Comparison of ENCODE assay signal across 8 cellular contexts in genomic region chr19:55644842-55645511, GRCh38. TPM values are rescaled to one million over a fixed set of nuclear protein-coding genes. Genes with fewer than 3 reads are reported as not detected.
DNase-seq lines count a peak whose midpoint lies in the region; ATAC-seq and TF ChIP-seq lines count a peak whose summit lies in the region.

No MANE protein-coding gene starts in this region.

- TF ChIP-seq EP300 in sigmoid colon (IDR thresholded peaks at IDR 0.05), result no peak

- H3K9me3 ChIP-seq in DND-41 (ENCODE audit: insufficient read depth, low read length, severe bottlenecking), result no peaks in the 10 kb centered on the region
- H3K9me3 ChIP-seq in Loucy (ENCODE audit: insufficient read depth, low read depth, low read length), result no peaks in the 10 kb centered on the region
- no peaks in the 10 kb centered on the region for H3K9me3 ChIP-seq in sigmoid colon

- H3K9ac ChIP-seq in DND-41 (ENCODE audit: low read depth, low read length), result peak overlapping the region; percentile 92
- H3K9ac ChIP-seq in Loucy (ENCODE audit: low read depth, low read length, poor library complexity, severe bottlenecking), result peak overlapping the region; percentile 85

- H3F3A ChIP-seq in Loucy (ENCODE audit: low read depth), result no peaks in the 10 kb centered on the region

- no peaks in the 10 kb centered on the region for H3K9me3 Mint-ChIP-seq in chondrocyte (ENCODE audit: low read depth)
- H3K9me3 Mint-ChIP-seq in nephron progenitor cell, result no peaks in the 10 kb centered on the region

- H3K36me3 Mint-ChIP-seq in chondrocyte (ENCODE audit: low read depth) (peaks cover 5% of the 10 kb centered on the region), nephron progenitor cell (ENCODE audit: low read depth) (peaks cover 13% of the 10 kb centered on the region)

- H3K79me2 ChIP-seq in DND-41 (ENCODE audit: insufficient read depth, low read length) (peaks cover 77% of the 10 kb centered on the region), Loucy (ENCODE audit: insufficient read depth, low read length) (peaks cover 72% of the 10 kb centered on the region)

- H3K4me1 ChIP-seq in DND-41 (ENCODE audit: insufficient read depth, low read length) (peaks cover 70% of the 10 kb centered on the region), Loucy (ENCODE audit: insufficient read depth, low read length, poor library complexity, severe bottlenecking) (peaks cover 35% of the 10 kb centered on the region), sigmoid colon (peaks cover 0 to 72% (median 68%) of the 10 kb centered on the region in 4 donors)

- H3K4me3 Mint-ChIP-seq in chondrocyte (ENCODE audit: unreplicated experiment), result peak overlapping the region; percentile 84
- peak overlapping the region; percentile 89 for H3K4me3 Mint-ChIP-seq in nephron progenitor cell

- H3K4me1 Mint-ChIP-seq in chondrocyte (ENCODE audit: low read depth) (peaks cover 58% of the 10 kb centered on the region), nephron progenitor cell (peaks cover 67% of the 10 kb centered on the region)

- TF ChIP-seq POLR2A in sigmoid colon (IDR thresholded peaks at IDR 0.05), result no peak

- DNase-seq in DND-41 (no peak), chondrocyte (ENCODE audit: low spot score) (no peak), nephron progenitor cell (no peak), cerebellar cortex (ENCODE audit: low spot score) (no peak), nucleus accumbens (lab: John Stamatoyannopoulos, UW) (no peak), NK-92 (lab: John Stamatoyannopoulos, UW; ENCODE audit: unreplicated experiment) (no peak), sigmoid colon (no peak)

- H3K27me3 Mint-ChIP-seq in chondrocyte (ENCODE audit: low read depth) (no peaks in the 10 kb centered on the region), nephron progenitor cell (ENCODE audit: low read depth, poor library complexity) (no peaks in the 10 kb centered on the region)

- H3K27ac Mint-ChIP-seq in chondrocyte (ENCODE audit: unreplicated experiment) (peak overlapping the region; percentile 90), nephron progenitor cell (peak overlapping the region; percentile 81)

- peak overlapping the region in 1 of 2 experiments; percentile 99; a peak in 3 of 4 replicates for H3K4me3 ChIP-seq in DND-41 (ENCODE audit: low read depth in 1 of 2, low read length in 2 of 2)
- peak overlapping the region; percentile 96 for H3K4me3 ChIP-seq in Loucy (ENCODE audit: low read length, poor library complexity, severe bottlenecking)
- peak overlapping the region in 1 of 4 donors; percentile 91 for H3K4me3 ChIP-seq in sigmoid colon

- H3K9me2 ChIP-seq in Loucy (replicated peaks; ENCODE audit: low read depth, low read length), result no peaks in the 10 kb centered on the region

- H3K36me3 ChIP-seq in DND-41 (ENCODE audit: insufficient read depth, low read length), result peaks cover 18% of the 10 kb centered on the region
- H3K36me3 ChIP-seq in Loucy (ENCODE audit: insufficient read depth, low read length), result no peaks in the 10 kb centered on the region; the same call in 1 of the 2 replicates
- peaks cover 0 to 16% (median 2%) of the 10 kb centered on the region in 4 donors for H3K36me3 ChIP-seq in sigmoid colon

- peak overlapping the region; percentile 85 for H3K4me2 ChIP-seq in DND-41 (ENCODE audit: insufficient read depth, low read length)
- H3K4me2 ChIP-seq in Loucy (ENCODE audit: low read depth, low read length, poor library complexity, severe bottlenecking), result peak overlapping the region; percentile 100

- ATAC-seq in DND-41 (ENCODE audit: insufficient read depth, low read depth), result no peak

- 86 to 90% methylated on average over 28 of the region's 28 CpGs for WGBS in sigmoid colon, 2 donors

- no peaks in the 10 kb centered on the region for H3K27me3 ChIP-seq in DND-41 (ENCODE audit: insufficient read depth, low read length, poor library complexity)
- H3K27me3 ChIP-seq in Loucy (ENCODE audit: insufficient read depth, low read length, poor library complexity, severe bottlenecking), result no peaks in the 10 kb centered on the region
- H3K27me3 ChIP-seq in sigmoid colon, result no peaks in the 10 kb centered on the region

- intact Hi-C loops in sigmoid colon (cut with DNase I), result no loop called here

- TF ChIP-seq CTCF in DND-41 (IDR thresholded peaks at IDR 0.05; ENCODE audit: borderline replicate concordance, extremely low read depth, low read length, poor library complexity, severe bottlenecking) (no peak), Loucy (conservative IDR thresholded peaks at IDR 0.05; ENCODE audit: low read length) (no peak), chondrocyte (IDR thresholded peaks at IDR 0.05) (no peak), nephron progenitor cell (IDR thresholded peaks at IDR 0.05) (no peak), sigmoid colon (IDR thresholded peaks at IDR 0.05) (no peak)

- H4K20me1 ChIP-seq in DND-41 (ENCODE audit: insufficient read depth, low read length) (peaks cover 17% of the 10 kb centered on the region; the same call in 1 of the 2 replicates), Loucy (ENCODE audit: insufficient read depth, low read length, poor library complexity, severe bottlenecking) (peaks cover 4% of the 10 kb centered on the region)

- H3K27ac ChIP-seq in DND-41 (ENCODE audit: low read length), result 0 out of 2 replicates have a peak overlapping the region, but pooled peaks have one; percentile 73
- H3K27ac ChIP-seq in sigmoid colon, result no peak overlapping the region

- no peak overlapping the region for H2AFZ ChIP-seq in DND-41 (ENCODE audit: low read depth, low read length)
- no peak overlapping the region for H2AFZ ChIP-seq in Loucy (ENCODE audit: low read length)

RNA-seq across cellular contexts. Expression of gene ZNF581, which starts 1.5 kb away (rescaled TPM):
- total RNA-seq in chondrocyte (20.8 to 24.7 TPM (median 24.2 TPM) in 3 replicates), sigmoid colon (10 to 100 TPM; 18.2 to 43.2 (median 24.5) TPM)
- polyA plus RNA-seq in sigmoid colon, result 10 to 100 TPM; 17.1 to 24.4 (median 23.4) TPM

RNA-seq across cellular contexts. Expression of gene CCDC106, which starts 3.0 kb away (rescaled TPM):
- 20.9 to 26.5 TPM (median 23.5 TPM) in 3 replicates for total RNA-seq in chondrocyte
- 10 to 100 TPM; 16.6 to 22.9 (median 20.2) TPM for total RNA-seq in sigmoid colon
- 10 to 100 TPM in 2 of 3 donors, 1 to 10 TPM in 1; 5.5 to 10.8 (median 10.0) TPM for polyA plus RNA-seq in sigmoid colon

RNA-seq across cellular contexts. Expression of gene ZNF580, which starts 4.2 kb away (rescaled TPM):
- total RNA-seq in chondrocyte (42.3 to 59.8 TPM (median 45.0 TPM) in 3 replicates), sigmoid colon (10 to 100 TPM; 23.5 to 45.5 (median 31.1) TPM)
- polyA plus RNA-seq in sigmoid colon, result 10 to 100 TPM; 10.4 to 27.9 (median 13.8) TPM

RNA-seq across cellular contexts. Expression of gene U2AF2, which starts 9.9 kb away (rescaled TPM):
- total RNA-seq in chondrocyte (119 to 137 TPM (median 129 TPM) in 3 replicates), sigmoid colon (10 to 100 TPM; 52.1 to 79.7 (median 65.4) TPM)
- 100 to 1,000 TPM in 1 of 3 donors, 10 to 100 TPM in 2; 81.7 to 162 (median 86.9) TPM for polyA plus RNA-seq in sigmoid colon

RNA-seq across cellular contexts. Expression of gene ZNF784, which starts 20.6 kb away (rescaled TPM):
- 6.1 to 7.9 TPM (median 6.4 TPM) in 3 replicates for total RNA-seq in chondrocyte
- total RNA-seq in sigmoid colon, result 1 to 10 TPM; 2.8 to 9.1 (median 3.7) TPM
- 1 to 10 TPM; 7.2 to 8.2 (median 7.2) TPM for polyA plus RNA-seq in sigmoid colon
